In the genomic region with DNA sequence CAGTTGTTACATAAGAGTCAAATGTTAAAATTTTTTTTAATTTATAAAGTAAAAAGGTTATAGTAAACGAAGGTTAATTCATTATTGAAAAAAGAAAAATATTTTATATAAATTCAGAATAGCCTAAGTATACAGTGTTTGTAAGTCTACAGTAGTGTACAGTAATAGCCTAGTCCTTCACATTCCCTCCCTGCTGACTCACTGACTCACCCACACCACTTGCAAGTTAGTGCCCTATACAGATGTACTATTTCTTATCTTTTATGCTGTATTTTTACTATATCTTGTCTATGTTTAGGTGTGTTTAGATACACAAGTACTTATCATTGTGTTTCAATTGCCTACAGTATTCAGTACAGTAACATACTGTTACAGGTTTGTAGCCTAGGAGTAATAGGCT, we compare ENCODE assay signal across 26 cellular contexts. TPM values are rescaled to one million over a fixed set of nuclear protein-coding genes. Genes with fewer than 3 reads are reported as not detected.
DNase-seq lines count a peak whose midpoint lies in the region; ATAC-seq and TF ChIP-seq lines count a peak whose summit lies in the region.
"Had no signal": no experiment of that assay in that cellular context is flagged by ENCODE, and none has a peak within 500 bp of the region (broad histone marks: within the 10 kb centered on the region; RNA-seq: fewer than 3 reads in every experiment).

No MANE protein-coding gene starts in this region.

- no peaks in the 10 kb centered on the region for H3K27me3 ChIP-seq in uterus
- H3K27me3 ChIP-seq: BLaER1, breast epithelium, dorsolateral prefrontal cortex, SJSA1, upper lobe of right lung had no signal

- no peak overlapping the region for H3K4me3 Mint-ChIP-seq in HFFc6
- H3K4me3 Mint-ChIP-seq: activated naive CD8-positive, alpha-beta T cell treated with anti-CD3 and anti-CD28 coated beads, Interleukin-2, amount 50 U/mL, for 24 hours; immature natural killer cell had no signal

- H3K4me3 ChIP-seq in astrocyte of the spinal cord (ENCODE audit: low read depth, low read length) (no peak overlapping the region), fibroblast of villous mesenchyme (ENCODE audit: low read depth, low read length) (no peak overlapping the region), uterus (no peak overlapping the region)
- H3K4me3 ChIP-seq: BLaER1, breast epithelium, dorsolateral prefrontal cortex, lower lobe of right lung, PC-9, SJSA1, upper lobe of right lung had no signal

- ATAC-seq in GM21723 (IDR thresholded peaks at IDR 0.05; ENCODE audit: unreplicated experiment) (no peak), GM19324 (IDR thresholded peaks at IDR 0.05; ENCODE audit: low FRiP score, unreplicated experiment) (no peak)
- ATAC-seq: activated naive CD8-positive, alpha-beta T cell treated with anti-CD3 and anti-CD28 coated beads, Interleukin-2, amount 50 U/mL, for 24 hours; lower lobe of right lung; upper lobe of right lung had no signal

- in situ Hi-C loops in astrocyte of the spinal cord (cut with HindIII; ENCODE audit: low sequenced_read_pairs): no loop called here

- DNase-seq in HFFc6: peak; percentile 52
- peak; percentile 55 for DNase-seq in astrocyte of the spinal cord (ENCODE audit: low read depth, low spot score)
- peak; percentile 42 for DNase-seq in fibroblast of villous mesenchyme (ENCODE audit: low read depth)
- DNase-seq in uterus: no peak
- DNase-seq in NCI-H1694 treated with DMSO at 0.1 percent for 48 hours (lab: John Stamatoyannopoulos, UW): no peak
- DNase-seq: activated CD4-positive, alpha-beta T cell treated with anti-CD3 and anti-CD28 coated beads, Interleukin-2, amount 50 U/mL, for 4 hours; activated effector memory CD4-positive, alpha-beta T cell treated with anti-CD3 and anti-CD28 coated beads, Interleukin-2, amount 50 U/mL, for 16 hours; activated naive CD8-positive, alpha-beta T cell treated with anti-CD3 and anti-CD28 coated beads, Interleukin-2, amount 50 U/mL, for 24 hours; Calu3; dorsolateral prefrontal cortex; head of caudate nucleus; immature natural killer cell; lower lobe of right lung; NCI-H1930; NCI-H345; nucleus accumbens; PC-9; retina; T-helper 2 cell; upper lobe of right lung had no signal

- H3K27ac ChIP-seq in uterus: peak overlapping the region; percentile 54 to 56
- H3K27ac ChIP-seq: BLaER1, breast epithelium, dorsolateral prefrontal cortex, epithelial cell of prostate, lower lobe of right lung, PC-9, SJSA1, upper lobe of right lung had no signal

- H3K36me3 Mint-ChIP-seq in HFFc6 (ENCODE audit: low read depth): no peaks in the 10 kb centered on the region; the same call in 1 of the 2 replicates
- H3K36me3 Mint-ChIP-seq: immature natural killer cell had no signal

- H3K9me3 Mint-ChIP-seq in HFFc6: no peaks in the 10 kb centered on the region
- H3K9me3 Mint-ChIP-seq: activated naive CD8-positive, alpha-beta T cell treated with anti-CD3 and anti-CD28 coated beads, Interleukin-2, amount 50 U/mL, for 24 hours had no signal

- H3K27ac Mint-ChIP-seq in HFFc6: no peak overlapping the region
- H3K27ac Mint-ChIP-seq: activated naive CD8-positive, alpha-beta T cell treated with anti-CD3 and anti-CD28 coated beads, Interleukin-2, amount 50 U/mL, for 24 hours; immature natural killer cell had no signal

- no peaks in the 10 kb centered on the region for H3K36me3 ChIP-seq in uterus
- H3K36me3 ChIP-seq: BLaER1, breast epithelium, lower lobe of right lung, SJSA1, upper lobe of right lung had no signal

- no peak for TF ChIP-seq POLR2A in uterus (IDR thresholded peaks at IDR 0.05)

- TF ChIP-seq CTCF in HFFc6 (IDR thresholded peaks at IDR 0.05) (no peak), astrocyte of the spinal cord (IDR thresholded peaks at IDR 0.05; ENCODE audit: low read depth, low read length) (no peak), fibroblast of villous mesenchyme (IDR thresholded peaks at IDR 0.05; ENCODE audit: insufficient read depth, low read depth, low read length) (no peak), uterus (IDR thresholded peaks at IDR 0.05) (no peak)

- H3K27me3 Mint-ChIP-seq in HFFc6 (ENCODE audit: insufficient read depth): peaks cover 2% of the 10 kb centered on the region; the same call in 1 of the 2 replicates

- H3K4me1 Mint-ChIP-seq in HFFc6 (ENCODE audit: low read depth): peaks cover 18% of the 10 kb centered on the region
- H3K4me1 Mint-ChIP-seq: activated naive CD8-positive, alpha-beta T cell treated with anti-CD3 and anti-CD28 coated beads, Interleukin-2, amount 50 U/mL, for 24 hours; immature natural killer cell had no signal

- H3K4me1 ChIP-seq in uterus: peaks cover 0 to 3% of the 10 kb centered on the region in 2 donors
- H3K4me1 ChIP-seq: BLaER1, breast epithelium, SJSA1, upper lobe of right lung had no signal

- H3K9me3 ChIP-seq in uterus: no peaks in the 10 kb centered on the region
- H3K9me3 ChIP-seq: BLaER1, breast epithelium, lower lobe of right lung, SJSA1, upper lobe of right lung had no signal

- intact Hi-C loops in uterus (cut with DNase I; ENCODE audit: low total_unique reads): no loop called here

RNA-seq across cellular contexts. Expression of gene MAMDC2, which starts 57.6 kb away (rescaled TPM):
- 10 to 100 TPM in 4 of 6 experiments, 1 to 10 TPM in 2; 4.0 to 16.6 (median 13.9) TPM for total RNA-seq in HFFc6 (2021; fragmentation: NEBNext Ultra II Directional; extraction: Animal tissue kit (Norgen Biotek cat#: 25700))
- total RNA-seq in fibroblast of villous mesenchyme: 11.0 and 22.9 TPM in 2 replicates
- total RNA-seq in uterus: 100 to 1,000 TPM in 3 of 4 donors, 10 to 100 TPM in 1; 42.7 to 204 (median 138) TPM
- total RNA-seq: SJSA1 had no signal

Comparison
In these comparisons a context has a peak if more than half of its experiments do, and no peak if none do; other contexts are left out.
1. DNase-seq: peak in HFFc6 (single experiment), astrocyte of the spinal cord (single experiment) and fibroblast of villous mesenchyme (single experiment); none in uterus (0 of 2) and NCI-H1694 treated with DMSO at 0.1 percent for 48 hours (single experiment).